Comparison of ENCODE assay signal across 24 cellular contexts in the genomic region with DNA sequence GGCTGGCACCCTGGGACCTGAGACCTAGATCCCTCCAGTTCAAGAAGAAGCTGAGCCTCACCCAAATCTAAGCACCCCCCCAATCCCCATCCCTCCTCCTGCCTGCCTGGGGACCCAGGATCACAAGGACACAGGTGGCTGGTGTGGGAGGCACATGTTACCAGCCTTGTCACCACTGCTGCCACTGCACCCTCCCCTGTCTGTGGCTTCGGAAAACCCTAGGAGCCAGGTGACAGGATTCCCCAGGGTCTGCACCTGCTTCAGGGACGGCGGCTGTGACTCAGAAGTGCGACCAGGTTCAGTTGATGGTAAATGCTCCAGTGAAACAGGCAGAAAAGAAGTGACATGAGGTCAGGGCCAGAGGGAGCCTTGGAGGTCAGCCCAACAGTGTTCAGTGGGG.
"Had no signal": no experiment of that assay in that cellular context is flagged by ENCODE, and none has a peak within 500 bp of the region (broad histone marks: within the 10 kb centered on the region; RNA-seq: fewer than 3 reads in every experiment).

No MANE protein-coding gene starts in this region.

- H3K4me3 ChIP-seq: heart right ventricle, mucosa of descending colon, sigmoid colon, smooth muscle cell, testis, vagina had no signal

- H3K4me2 ChIP-seq: smooth muscle cell had no signal

- H3K27ac ChIP-seq: heart right ventricle, sigmoid colon, testis, vagina had no signal

- H3K36me3 ChIP-seq: heart right ventricle, sigmoid colon, vagina had no signal

- ATAC-seq: activated T-cell treated with anti-CD3 and anti-CD28 coated beads, Interleukin-2, amount 50 U/mL, for 4 hours; heart right ventricle; left colon; mucosa of descending colon had no signal

- DNase-seq: activated B cell treated with CpG ODN at 0.5 μM for 24 hours; activated CD4-positive, alpha-beta T cell treated with anti-CD3 and anti-CD28 coated beads for 4 hours; activated CD4-positive, alpha-beta T cell treated with anti-CD3 and anti-CD28 coated beads, Interleukin-2, amount 50 U/mL, for 48 hours; activated CD8-positive, alpha-beta memory T cell treated with anti-CD3 and anti-CD28 coated beads, Interleukin-2, amount 50 U/mL, for 48 hours; activated naive CD4-positive, alpha-beta T cell treated with Interleukin-2 at 50 U/mL for 16 hours; activated naive CD8-positive, alpha-beta T cell treated with anti-CD3 and anti-CD28 coated beads for 36 hours; activated T-cell treated with anti-CD3 and anti-CD28 coated beads, Interleukin-2, amount 50 U/mL, for 4 hours; central memory CD4-positive, alpha-beta T cell; dermis blood vessel endothelial cell; effector CD8-positive, alpha-beta T cell; erythroblast; foreskin fibroblast; heart right ventricle; left colon; mesenchymal stem cell; mucosa of descending colon; sigmoid colon; stimulated activated CD4-positive, alpha-beta T cell treated with anti-CD3 and anti-CD28 coated beads, Interleukin-2, amount 100 ng/mL, for 48 hours; stimulated activated CD8-positive, alpha-beta memory T cell treated with anti-CD3 and anti-CD28 coated beads, Interleukin-4, amount 100 ng/mL, for 48 hours; stimulated activated naive CD4-positive, alpha-beta T cell; testis; trophoblast cell had no signal

- H3K27me3 ChIP-seq: testis, vagina had no signal

- H3K4me1 ChIP-seq: sigmoid colon, testis, vagina had no signal

- H3K9me3 ChIP-seq: heart right ventricle, mucosa of descending colon, sigmoid colon, testis, vagina had no signal
